8 cellular contexts compared by ENCODE assay signal in the genomic region with DNA sequence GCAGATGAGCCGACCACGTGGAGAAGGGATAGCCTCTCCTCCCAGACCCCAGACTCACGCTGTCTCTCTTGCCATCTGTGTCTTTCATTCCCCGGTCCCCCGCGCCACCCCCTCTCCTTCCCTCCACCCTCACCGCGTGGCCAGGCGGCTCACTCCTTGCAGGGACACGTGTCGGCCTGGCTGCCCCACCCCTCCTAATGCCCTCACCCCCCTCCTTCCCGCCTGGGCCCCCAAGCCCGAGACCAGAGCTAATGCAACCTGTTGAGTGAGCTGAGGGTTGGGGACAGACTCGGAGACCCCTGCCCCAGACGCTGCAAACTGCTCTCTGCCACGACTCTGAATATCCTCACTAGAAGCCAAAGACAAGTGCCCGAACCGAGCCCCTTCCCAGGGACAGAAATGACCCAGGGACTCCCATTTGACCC. TPM values are rescaled to one million over a fixed set of nuclear protein-coding genes. Genes with fewer than 3 reads are reported as not detected.
DNase-seq lines count a peak whose midpoint lies in the region; ATAC-seq lines count a peak whose summit lies in the region.

No MANE protein-coding gene starts in this region.

- no peaks in the 10 kb centered on the region for H3K9me3 Mint-ChIP-seq in activated T-cell treated with anti-CD3 and anti-CD28 coated beads, Interleukin-2, amount 50 U/mL, for 24 hours

- H3K36me3 ChIP-seq in HUES64 (ENCODE audit: insufficient read depth, low read length) (peaks cover 10% of the 10 kb centered on the region; the same call in 1 of the 2 replicates), iPS-15b (ENCODE audit: control insufficient read depth, insufficient read depth, low read length) (no peaks in the 10 kb centered on the region)

- H3K36me3 Mint-ChIP-seq in activated T-cell treated with anti-CD3 and anti-CD28 coated beads, Interleukin-2, amount 50 U/mL, for 24 hours (ENCODE audit: low read depth), result peaks cover 51% of the 10 kb centered on the region

- peaks cover 17% of the 10 kb centered on the region for H3K27me3 Mint-ChIP-seq in activated T-cell treated with anti-CD3 and anti-CD28 coated beads, Interleukin-2, amount 50 U/mL, for 24 hours

- H3K9me3 ChIP-seq in HUES64 (ENCODE audit: insufficient read depth, low read depth, low read length) (no peaks in the 10 kb centered on the region), iPS-15b (ENCODE audit: control insufficient read depth, insufficient read depth, low read length) (no peaks in the 10 kb centered on the region)

- H3K4me3 Mint-ChIP-seq in activated T-cell treated with anti-CD3 and anti-CD28 coated beads, Interleukin-2, amount 50 U/mL, for 24 hours, result peak overlapping the region; percentile 89

- peaks cover 37% of the 10 kb centered on the region for H3K4me1 Mint-ChIP-seq in activated T-cell treated with anti-CD3 and anti-CD28 coated beads, Interleukin-2, amount 50 U/mL, for 24 hours (ENCODE audit: low read depth)

- H3K4me3 ChIP-seq in HUES64 (ENCODE audit: low read length) (peak overlapping the region; percentile 72), iPS-15b (ENCODE audit: low read depth, low read length) (peak overlapping the region; percentile 67)

- peaks cover 14% of the 10 kb centered on the region; the same call in 1 of the 2 replicates for H3K4me1 ChIP-seq in HUES64 (ENCODE audit: insufficient read depth, low read length)
- peaks cover 7% of the 10 kb centered on the region for H3K4me1 ChIP-seq in iPS-15b (ENCODE audit: control insufficient read depth, insufficient read depth, low read length)

- H3K27ac ChIP-seq in HUES64 (ENCODE audit: low read depth, low read length), result no peak overlapping the region

- DNase-seq in GF-D8 (lab: John Stamatoyannopoulos, UW) (peak; percentile 0), NCI-H446 treated with DMSO at 0.1 percent for 48 hours (lab: John Stamatoyannopoulos, UW) (no peak)
- DNase-seq in activated T-cell treated with anti-CD3 and anti-CD28 coated beads, Interleukin-2, amount 50 U/mL, for 24 hours, result peak; percentile 72
- peak; percentile 40 for DNase-seq in stimulated activated CD8-positive, alpha-beta memory T cell treated with anti-CD3 and anti-CD28 coated beads, Interleukin-4, amount 100 ng/mL, for 24 hours (ENCODE audit: low read depth)

- H3K27me3 ChIP-seq in HUES64 (ENCODE audit: insufficient read depth, low read length) (no peaks in the 10 kb centered on the region), iPS-15b (ENCODE audit: control insufficient read depth, insufficient read depth, low read length) (no peaks in the 10 kb centered on the region)

- peak overlapping the region; percentile 94 for H3K27ac Mint-ChIP-seq in activated T-cell treated with anti-CD3 and anti-CD28 coated beads, Interleukin-2, amount 50 U/mL, for 24 hours

- WGBS in HUES64, result 3% methylated on average over 16 of the region's 18 CpGs

- ATAC-seq in HG03521 (IDR thresholded peaks at IDR 0.05; ENCODE audit: unreplicated experiment), result no peak
- ATAC-seq in HG03469 (IDR thresholded peaks at IDR 0.05; ENCODE audit: unreplicated experiment), result no peak

- H3K9ac ChIP-seq in HUES64 (ENCODE audit: low read depth, low read length), result peak overlapping the region; percentile 64
- peak overlapping the region; percentile 8 for H3K9ac ChIP-seq in iPS-15b (ENCODE audit: low read depth, low read length)

RNA-seq across cellular contexts. Expression of gene SLC38A5, which starts 1.8 kb away (rescaled TPM):
- polyA plus RNA-seq in HUES64 (2013, experiment 1 of 2), result 36.1 TPM
- 24.5 TPM for polyA plus RNA-seq in HUES64 (2013, experiment 2 of 2)

RNA-seq across cellular contexts. Expression of gene FTSJ1, which starts 7.7 kb away (rescaled TPM):
- polyA plus RNA-seq in HUES64 (2013, experiment 1 of 2), result 40.3 TPM
- 41.1 TPM for polyA plus RNA-seq in HUES64 (2013, experiment 2 of 2)

RNA-seq across cellular contexts. Expression of gene PORCN, which starts 40.5 kb away (rescaled TPM):
- 10.4 TPM for polyA plus RNA-seq in HUES64 (2013, experiment 1 of 2)
- 11.5 TPM for polyA plus RNA-seq in HUES64 (2013, experiment 2 of 2)

RNA-seq across cellular contexts. Expression of gene EBP, which starts 53.3 kb away (rescaled TPM):
- 174 TPM for polyA plus RNA-seq in HUES64 (2013, experiment 1 of 2)
- polyA plus RNA-seq in HUES64 (2013, experiment 2 of 2), result 175 TPM

RNA-seq across cellular contexts. Expression of gene SSX4B, which starts 56.5 kb away (rescaled TPM):
- 0.15 TPM for polyA plus RNA-seq in HUES64 (2013, experiment 1 of 2)
- not detected for polyA plus RNA-seq in HUES64 (2013, experiment 2 of 2)
